Comparison of ENCODE assay signal across 1 cellular context in genomic region chr13:41827507-41828213, GRCh38.
TF ChIP-seq lines count a peak whose summit lies in the region.

No MANE protein-coding gene starts in this region.

TF ChIP-seq in SK-N-SH, 30 proteins besides CTCF, POLR2A, EP300 and RAD21 (continued from another document):
- TF ChIP-seq PBX3 (IDR thresholded peaks at IDR 0.05) (peak; percentile 87), FOXM1 (IDR thresholded peaks at IDR 0.05; ENCODE audit: low read depth) (peak; percentile 44; the same call in 1 of the 2 replicates)
